ENCODE assay signal across 8 cellular contexts in the genomic region with DNA sequence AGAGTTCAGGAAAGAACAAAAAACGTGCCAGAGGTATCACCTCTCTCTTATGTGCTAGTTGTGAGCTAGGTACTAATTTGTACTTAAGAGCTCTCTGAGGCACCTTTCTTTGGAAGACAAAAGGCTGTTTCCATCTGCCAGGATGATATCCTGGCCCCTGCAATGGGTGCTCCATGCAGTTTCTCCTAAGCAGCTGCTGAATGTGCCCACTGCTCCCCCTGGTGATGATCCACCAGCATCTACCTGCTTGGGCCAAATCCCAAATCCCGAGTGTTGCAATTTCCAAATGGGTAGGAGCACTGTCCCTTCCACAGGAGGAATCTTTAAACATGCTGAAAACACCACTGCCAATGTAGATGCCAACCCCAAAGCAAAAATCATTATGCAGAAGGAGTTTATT.
DNase-seq lines count a peak whose midpoint lies in the region; ATAC-seq and TF ChIP-seq lines count a peak whose summit lies in the region.

No MANE protein-coding gene starts in this region.

- no peaks in the 10 kb centered on the region for H3K36me3 ChIP-seq in A673 (ENCODE audit: insufficient read depth, low read length, poor library complexity, severe bottlenecking)
- H3K36me3 ChIP-seq in HEK293 (ENCODE audit: control insufficient read depth in 2 of 2, insufficient read depth in 1 of 2, low read length in 2 of 2), result no peaks in the 10 kb centered on the region
- H3K36me3 ChIP-seq in PC-9 (ENCODE audit: low read depth), result no peaks in the 10 kb centered on the region
- no peaks in the 10 kb centered on the region for H3K36me3 ChIP-seq in cardiac muscle cell

- H3K27ac Mint-ChIP-seq in type B pancreatic cell, result no peak overlapping the region

- TF ChIP-seq CTCF in A673 (conservative IDR thresholded peaks at IDR 0.05; ENCODE audit: low read depth, low read length) (peak; percentile 72), HEK293 (tag by site-specific recombination; IDR thresholded peaks at IDR 0.05) (no peak), PC-9 (conservative IDR thresholded peaks at IDR 0.05) (0 out of 2 replicates have a peak, but pooled peaks have one; percentile 32), cardiac muscle cell (IDR thresholded peaks at IDR 0.05; ENCODE audit: low read depth, low read length) (peak; percentile 30), type B pancreatic cell (conservative IDR thresholded peaks at IDR 0.05) (peak; percentile 75)

- no peak overlapping the region for H2AFZ ChIP-seq in PC-9

- peaks cover 15% of the 10 kb centered on the region for H3K27me3 ChIP-seq in A673 (replicated peaks; ENCODE audit: insufficient read depth, low read depth, low read length, poor library complexity)
- H3K27me3 ChIP-seq in PC-9 (ENCODE audit: insufficient read depth, low read depth), result peaks cover 49% of the 10 kb centered on the region
- H3K27me3 ChIP-seq in cardiac muscle cell, result no peaks in the 10 kb centered on the region

- H4K20me1 ChIP-seq in PC-9 (ENCODE audit: insufficient read depth), result no peaks in the 10 kb centered on the region

- CTCF ChIA-PET in A673 (lab: Charles Lee) (interaction anchor here (0.5 to 3.6 kb wide), 2 partner anchors 89 to 1096 kb away, joined by 3 to 13 read pairs; no protein-coding TSS in a partner anchor), HEK293 (lab: Yijun Ruan, JAX) (interaction anchor here (0.7 to 5.8 kb wide), 12 partner anchors 9 to 301 kb away, joined by 3 to 60 read pairs (median 5); no protein-coding TSS in a partner anchor), PC-9 (lab: Charles Lee) (interaction anchor here (0.5 to 0.7 kb wide), 2 partner anchors 12 to 35 kb away, joined by 3 to 21 read pairs; no protein-coding TSS in a partner anchor)

- BruUV-seq in A673 (replicated peaks; lab: Mats Ljungman, UMichigan) (no TSS peak), PC-9 (replicated peaks; lab: Mats Ljungman, UMichigan) (no TSS peak)

- H3K4me3 Mint-ChIP-seq in type B pancreatic cell, result no peak overlapping the region

- no peaks in the 10 kb centered on the region for H3K79me2 ChIP-seq in PC-9 (ENCODE audit: low read depth)

- no peak overlapping the region for H3K27ac ChIP-seq in A673 (ENCODE audit: low read depth, low read length, poor library complexity, severe bottlenecking)
- no peak overlapping the region for H3K27ac ChIP-seq in HEK293 (ENCODE audit: extremely low read depth, low read depth, low read length)
- no peak overlapping the region for H3K27ac ChIP-seq in PC-9
- H3K27ac ChIP-seq in cardiac muscle cell, result no peak overlapping the region

- H3K4me3 ChIP-seq in A673 (ENCODE audit: low read depth, low read length, poor library complexity, severe bottlenecking), result no peak overlapping the region
- no peak overlapping the region for H3K4me3 ChIP-seq in HEK293 (ENCODE audit: low read depth, low read length)
- no peak overlapping the region for H3K4me3 ChIP-seq in PC-9
- H3K4me3 ChIP-seq in cardiac muscle cell, result no peak overlapping the region

- H3K4me1 Mint-ChIP-seq in type B pancreatic cell (ENCODE audit: unreplicated experiment), result no peaks in the 10 kb centered on the region

- ATAC-seq in HG03378 (IDR thresholded peaks at IDR 0.05; ENCODE audit: unreplicated experiment), result no peak

- peaks cover 41% of the 10 kb centered on the region for H3K27me3 Mint-ChIP-seq in type B pancreatic cell

- H3K9me3 ChIP-seq in A673 (ENCODE audit: low read depth, low read length, poor library complexity, severe bottlenecking), result no peaks in the 10 kb centered on the region
- no peaks in the 10 kb centered on the region for H3K9me3 ChIP-seq in HEK293 (ENCODE audit: control insufficient read depth, insufficient read depth, low read depth, low read length)
- H3K9me3 ChIP-seq in PC-9 (ENCODE audit: insufficient read depth, low read depth), result no peaks in the 10 kb centered on the region
- H3K9me3 ChIP-seq in cardiac muscle cell (ENCODE audit: low read depth), result no peaks in the 10 kb centered on the region

- no peaks in the 10 kb centered on the region for H3K9me2 ChIP-seq in PC-9 (ENCODE audit: insufficient read depth)

- H3K4me2 ChIP-seq in PC-9, result no peak overlapping the region

- H3K4me1 ChIP-seq in A673 (ENCODE audit: insufficient read depth, low read length, poor library complexity, severe bottlenecking), result no peaks in the 10 kb centered on the region
- no peaks in the 10 kb centered on the region for H3K4me1 ChIP-seq in HEK293 (ENCODE audit: control insufficient read depth, insufficient read depth, low read length)
- no peaks in the 10 kb centered on the region for H3K4me1 ChIP-seq in PC-9 (replicated peaks; ENCODE audit: insufficient read depth)
- H3K4me1 ChIP-seq in cardiac muscle cell (ENCODE audit: low read depth), result no peaks in the 10 kb centered on the region

- intact Hi-C loops in A673 (cut with micrococcal nuclease; ENCODE audit: unreplicated experiment), result loop anchor here (1.0 kb wide), 1 partner anchor 89 kb away; no protein-coding TSS in a partner anchor
- intact Hi-C loops in PC-9 (cut with micrococcal nuclease; ENCODE audit: unreplicated experiment), result loop anchor here (1.0 kb wide), 2 partner anchors 55 to 89 kb away; no protein-coding TSS in a partner anchor
- intact Hi-C loops in posterior vena cava (cut with DNase I), result loop anchor here in 1 of 2 donors (1.0 kb wide), 1 partner anchor 22 kb away; no protein-coding TSS in a partner anchor

- no peaks in the 10 kb centered on the region for H3F3A ChIP-seq in PC-9 (ENCODE audit: insufficient read depth, low read depth)

- peak; percentile 55 for DNase-seq in A673 (ENCODE audit: low spot score)
- DNase-seq in PC-9, result peak in 1 of 2 experiments; percentile 29
- DNase-seq in cardiac muscle cell (ENCODE audit: low read depth in 1 of 2, low spot score in 1 of 2), result peak; percentile 16 to 61
- no peak for DNase-seq in type B pancreatic cell (ENCODE audit: extremely low spot score, unreplicated experiment)
- no peak for DNase-seq in NCI-H187 treated with DMSO at 0.1 percent for 48 hours (lab: John Stamatoyannopoulos, UW)
- DNase-seq in posterior vena cava (ENCODE audit: low spot score), result no peak

- no peaks in the 10 kb centered on the region for H3K9me3 Mint-ChIP-seq in type B pancreatic cell

- no peaks in the 10 kb centered on the region for H3K36me3 Mint-ChIP-seq in type B pancreatic cell

- POLR2A ChIA-PET in A673 (lab: Charles Lee; ENCODE audit: low non-redundant PET) (no interaction called here), HEK293 (lab: Yijun Ruan, JAX) (no interaction called here), PC-9 (lab: Charles Lee; ENCODE audit: unreplicated experiment) (no interaction called here)

TF ChIP-seq in HEK293, 187 proteins besides CTCF, POLR2A, EP300 and RAD21:
- TF ChIP-seq ZNF654 (tag by site-specific recombination; IDR thresholded peaks at IDR 0.05; ENCODE audit: low read depth) (peak; percentile 30), ZBTB17 (tag by site-specific recombination; IDR thresholded peaks at IDR 0.05) (0 out of 2 replicates have a peak, but pooled peaks have one; percentile 15), ZNF146 (tag by site-specific recombination; IDR thresholded peaks at IDR 0.05) (no peak), IKZF3 (tag by site-specific recombination; IDR thresholded peaks at IDR 0.05) (0 out of 2 replicates have a peak, but pooled peaks have one; percentile 32)

Comparison
In these comparisons a context has a peak if more than half of its experiments do, and no peak if none do; other contexts are left out.
1. DNase-seq: peak in A673 (single experiment) and cardiac muscle cell (2 of 2); none in type B pancreatic cell (single experiment), NCI-H187 treated with DMSO at 0.1 percent for 48 hours (single experiment) and posterior vena cava (single experiment).